8 cellular contexts compared by ENCODE assay signal in the genomic region with DNA sequence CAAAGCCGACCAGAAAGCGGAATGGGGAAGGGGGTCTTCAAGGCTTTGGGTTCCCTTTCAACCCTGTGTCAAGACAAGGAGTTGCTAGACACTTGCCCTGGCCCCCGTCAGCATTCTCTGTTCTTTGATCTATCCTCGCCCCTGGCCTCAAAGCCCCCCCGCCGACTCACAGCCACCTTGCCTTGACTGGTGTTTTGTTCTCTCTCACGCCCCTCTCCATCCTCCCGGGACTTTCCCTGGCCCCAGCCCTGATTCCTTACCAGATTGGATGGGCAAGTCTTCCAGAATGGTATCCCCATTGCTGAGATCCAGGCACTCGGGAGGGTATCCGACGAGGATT. TPM values are rescaled to one million over a fixed set of nuclear protein-coding genes. Genes with fewer than 3 reads are reported as not detected.
DNase-seq lines count a peak whose midpoint lies in the region; ATAC-seq, FAIRE-seq and TF ChIP-seq lines count a peak whose summit lies in the region.

No MANE protein-coding gene starts in this region.

- TF ChIP-seq EP300 in A549 (IDR thresholded peaks at IDR 0.05), result no peak

- no peak for TF ChIP-seq POLR2A in A549 (IDR thresholded peaks at IDR 0.05; ENCODE audit: low read length)

- peak overlapping the region; percentile 80 for H3K4me2 ChIP-seq in A549

- FAIRE-seq in A549 (lab: Jason Lieb, UNC), result no peak

- DNase-seq in A549 (ENCODE audit: low read depth in 1 of 2, low spot score in 1 of 2) (no peak), adipocyte (ENCODE audit: low read depth) (peak; percentile 67), immature natural killer cell (no peak), substantia nigra (lab: John Stamatoyannopoulos, UW) (peak in 4 of 49 donors; percentile 42 to 58 (median 54)), 8988T (no peak), dedifferentiated amniotic fluid mesenchymal stem cell (ENCODE audit: extremely low spot score) (no peak)

- peak overlapping the region; percentile 92 to 98 (median 96) for H3K27ac Mint-ChIP-seq in immature natural killer cell

- CTCF ChIA-PET in A549 (lab: Yijun Ruan, JAX), result interaction anchor here (0.6 to 3.5 kb wide), 29 partner anchors 9 to 449 kb away, joined by 3 to 40 read pairs (median 5); a partner anchor contains a TSS

- POLR2A ChIA-PET in A549 (lab: Yijun Ruan, JAX), result interaction anchor here (0.7 to 1.3 kb wide), 2 partner anchors 271 to 1743 kb away, joined by 3 read pairs; a partner anchor contains a TSS

- H3K4me3 ChIP-seq in A549 (peak overlapping the region; percentile 91), adipocyte (ENCODE audit: low read length) (peak overlapping the region; percentile 99)

- no peaks in the 10 kb centered on the region for H3K9me3 Mint-ChIP-seq in immature natural killer cell

- H3K27me3 Mint-ChIP-seq in immature natural killer cell (ENCODE audit: low read depth in 3 of 3), result peaks cover 0 to 9% (median 7%) of the 10 kb centered on the region in 3 donors

- H3K9me3 ChIP-seq in A549 (no peaks in the 10 kb centered on the region), adipocyte (ENCODE audit: control insufficient read depth, low read length) (no peaks in the 10 kb centered on the region)

- peaks cover 15% of the 10 kb centered on the region for H3K36me3 ChIP-seq in adipocyte (ENCODE audit: control insufficient read depth, insufficient read depth, low read length, severe bottlenecking)

- 4% methylated on average over 11 of the region's 11 CpGs for WGBS in A549 (ENCODE audit: missing lambda C conversion rate)

- peak overlapping the region; percentile 93 to 100 (median 99) for H3K4me3 Mint-ChIP-seq in immature natural killer cell

- H3K4me1 Mint-ChIP-seq in immature natural killer cell, result peaks cover 50 to 82% of the 10 kb centered on the region in 2 donors

- peak overlapping the region; percentile 98 for H3K9ac ChIP-seq in adipocyte (ENCODE audit: low read length)

- peak in 1 of 2 experiments; percentile 34; a peak in 3 of 6 replicates for ATAC-seq in A549
- peak; percentile 7 for ATAC-seq in HG03439 (IDR thresholded peaks at IDR 0.05; ENCODE audit: unreplicated experiment)
- ATAC-seq in GM19397 (IDR thresholded peaks at IDR 0.05; ENCODE audit: unreplicated experiment), result no peak

- H3K27me3 ChIP-seq in adipocyte (replicated peaks; ENCODE audit: control insufficient read depth, insufficient read depth, low read length), result no peaks in the 10 kb centered on the region

- peaks cover 0 to 14% (median 4%) of the 10 kb centered on the region in 3 donors for H3K36me3 Mint-ChIP-seq in immature natural killer cell

- no peak for TF ChIP-seq CTCF in A549 (IDR thresholded peaks at IDR 0.05)

- peaks cover 54% of the 10 kb centered on the region for H3K4me1 ChIP-seq in A549
- peaks cover 45% of the 10 kb centered on the region for H3K4me1 ChIP-seq in adipocyte (ENCODE audit: control insufficient read depth, insufficient read depth, low read length)

- no peak for TF ChIP-seq RAD21 in A549 (conservative IDR thresholded peaks at IDR 0.05 in 1 of 2, IDR thresholded peaks at IDR 0.05 in 1 of 2)

- H3K27ac ChIP-seq in A549, result peak overlapping the region; percentile 94 to 97
- H3K27ac ChIP-seq in substantia nigra (ENCODE audit: low read depth, low read length, poor library complexity, severe bottlenecking), result peak overlapping the region; percentile 91

TF ChIP-seq in A549, 52 proteins besides CTCF, POLR2A, EP300 and RAD21:
- TF ChIP-seq, protein P1, sequence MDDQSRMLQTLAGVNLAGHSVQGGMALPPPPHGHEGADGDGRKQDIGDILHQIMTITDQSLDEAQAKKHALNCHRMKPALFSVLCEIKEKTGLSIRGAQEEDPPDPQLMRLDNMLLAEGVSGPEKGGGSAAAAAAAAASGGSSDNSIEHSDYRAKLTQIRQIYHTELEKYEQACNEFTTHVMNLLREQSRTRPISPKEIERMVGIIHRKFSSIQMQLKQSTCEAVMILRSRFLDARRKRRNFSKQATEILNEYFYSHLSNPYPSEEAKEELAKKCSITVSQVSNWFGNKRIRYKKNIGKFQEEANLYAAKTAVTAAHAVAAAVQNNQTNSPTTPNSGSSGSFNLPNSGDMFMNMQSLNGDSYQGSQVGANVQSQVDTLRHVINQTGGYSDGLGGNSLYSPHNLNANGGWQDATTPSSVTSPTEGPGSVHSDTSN (IDR thresholded peaks at IDR 0.05), result no peak
- no peak for TF ChIP-seq ZNF302 (CRISPR knock-in tag; IDR thresholded peaks at IDR 0.05)
- TF ChIP-seq FOXS1 (CRISPR knock-in tag; IDR thresholded peaks at IDR 0.05), result no peak
- TF ChIP-seq ZSCAN20 (CRISPR knock-in tag; IDR thresholded peaks at IDR 0.05), result no peak
- TF ChIP-seq, protein P2, sequence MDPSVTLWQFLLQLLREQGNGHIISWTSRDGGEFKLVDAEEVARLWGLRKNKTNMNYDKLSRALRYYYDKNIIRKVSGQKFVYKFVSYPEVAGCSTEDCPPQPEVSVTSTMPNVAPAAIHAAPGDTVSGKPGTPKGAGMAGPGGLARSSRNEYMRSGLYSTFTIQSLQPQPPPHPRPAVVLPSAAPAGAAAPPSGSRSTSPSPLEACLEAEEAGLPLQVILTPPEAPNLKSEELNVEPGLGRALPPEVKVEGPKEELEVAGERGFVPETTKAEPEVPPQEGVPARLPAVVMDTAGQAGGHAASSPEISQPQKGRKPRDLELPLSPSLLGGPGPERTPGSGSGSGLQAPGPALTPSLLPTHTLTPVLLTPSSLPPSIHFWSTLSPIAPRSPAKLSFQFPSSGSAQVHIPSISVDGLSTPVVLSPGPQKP (IDR thresholded peaks at IDR 0.05; ENCODE audit: low read depth, low read length), result no peak
- no peak for TF ChIP-seq GATA3 (IDR thresholded peaks at IDR 0.05; ENCODE audit: borderline replicate concordance)
- no peak for TF ChIP-seq KDM1A (IDR thresholded peaks at IDR 0.05; ENCODE audit: low read depth)

RNA-seq across cellular contexts. Expression of a gene that starts 0.6 kb away (rescaled TPM):
- polyA plus RNA-seq in A549 (2011; rRNA removed) (6.9 and 7.0 TPM in 2 replicates), A549 (2017; fragmentation: RNase III; extraction: RNeasy Plus Mini Kit Qiagen cat#74134 plus additional on column Dnase treatment) (9.5 to 10.3 TPM (median 10.3 TPM) in 3 replicates), immature natural killer cell (1 to 10 TPM in 1 of 3 donors, under 1 TPM in 1, not detected in 1; 0.49 to 1.5 TPM)
- 1.5 and 1.7 TPM in 2 replicates for polyA plus RNA-seq in A549 (2012; cell fraction: cytosol; rRNA removed)
- 1.7 and 2.2 TPM in 2 replicates for polyA plus RNA-seq in A549 (2012; cell fraction: nucleus; rRNA removed)
- 5.5 and 5.7 TPM in 2 replicates for polyA minus RNA-seq in A549 (2011; rRNA and poly(A)+ RNA removed)

RNA-seq across cellular contexts. Expression of a gene that starts 2.7 kb away (rescaled TPM):
- polyA plus RNA-seq in A549 (2011; rRNA removed), result 6.8 and 7.4 TPM in 2 replicates
- 2.1 and 2.2 TPM in 2 replicates for polyA plus RNA-seq in A549 (2012; cell fraction: cytosol; rRNA removed)
- 3.5 and 5.4 TPM in 2 replicates for polyA plus RNA-seq in A549 (2012; cell fraction: nucleus; rRNA removed)
- 7.6 to 8.4 TPM (median 8.1 TPM) in 3 replicates for polyA plus RNA-seq in A549 (2017; fragmentation: RNase III; extraction: RNeasy Plus Mini Kit Qiagen cat#74134 plus additional on column Dnase treatment)
- 5.9 and 6.8 TPM in 2 replicates for polyA minus RNA-seq in A549 (2011; rRNA and poly(A)+ RNA removed)
- polyA plus RNA-seq in immature natural killer cell, result 1 to 10 TPM in 2 of 3 donors, under 1 TPM in 1; 0.94 to 1.8 (median 1.4) TPM

RNA-seq across cellular contexts. Expression of a gene that starts 17.8 kb away (rescaled TPM):
- polyA plus RNA-seq in A549 (2011; rRNA removed), result 2.0 and 2.2 TPM in 2 replicates
- polyA plus RNA-seq in A549 (2012; cell fraction: cytosol; rRNA removed), result 1.2 TPM in 2 replicates
- 1.9 and 2.7 TPM in 2 replicates for polyA plus RNA-seq in A549 (2012; cell fraction: nucleus; rRNA removed)
- 3.2 to 3.6 TPM (median 3.4 TPM) in 3 replicates for polyA plus RNA-seq in A549 (2017; fragmentation: RNase III; extraction: RNeasy Plus Mini Kit Qiagen cat#74134 plus additional on column Dnase treatment)
- 2.9 and 3.7 TPM in 2 replicates for polyA minus RNA-seq in A549 (2011; rRNA and poly(A)+ RNA removed)
- polyA plus RNA-seq in immature natural killer cell, result under 1 TPM in 1 of 3 donors, not detected in 2; 0.31 TPM

RNA-seq across cellular contexts. Expression of a gene that starts 38.3 kb away (rescaled TPM):
- polyA plus RNA-seq in A549 (2011; rRNA removed) (0.57 and 0.74 TPM in 2 replicates), A549 (2017; fragmentation: RNase III; extraction: RNeasy Plus Mini Kit Qiagen cat#74134 plus additional on column Dnase treatment) (4.9 to 9.5 TPM (median 5.1 TPM) in 3 replicates), immature natural killer cell (under 1 TPM in 1 of 3 donors, not detected in 2; 0.24 TPM)
- 1.00 and 1.0 TPM in 2 replicates for polyA plus RNA-seq in A549 (2012; cell fraction: cytosol; rRNA removed)
- 1.3 and 2.6 TPM in 2 replicates for polyA plus RNA-seq in A549 (2012; cell fraction: nucleus; rRNA removed)
- 0.29 TPM in 2 replicates for polyA minus RNA-seq in A549 (2011; rRNA and poly(A)+ RNA removed)

RNA-seq across cellular contexts. Expression of a gene that starts 53.6 kb away (rescaled TPM):
- polyA plus RNA-seq in A549 (2011; rRNA removed) (3.6 and 4.9 TPM in 2 replicates), A549 (2017; fragmentation: RNase III; extraction: RNeasy Plus Mini Kit Qiagen cat#74134 plus additional on column Dnase treatment) (0.92 to 1.4 TPM (median 1.0 TPM) in 3 replicates), immature natural killer cell (not detected)
- polyA plus RNA-seq in A549 (2012; cell fraction: cytosol; rRNA removed), result 0.19 and 0.27 TPM in 2 replicates
- polyA plus RNA-seq in A549 (2012; cell fraction: nucleus; rRNA removed), result 0.11 and 0.32 TPM in 2 replicates
- polyA minus RNA-seq in A549 (2011; rRNA and poly(A)+ RNA removed), result 1.1 and 2.0 TPM in 2 replicates
